14 cellular contexts compared by ENCODE assay signal in the genomic region with DNA sequence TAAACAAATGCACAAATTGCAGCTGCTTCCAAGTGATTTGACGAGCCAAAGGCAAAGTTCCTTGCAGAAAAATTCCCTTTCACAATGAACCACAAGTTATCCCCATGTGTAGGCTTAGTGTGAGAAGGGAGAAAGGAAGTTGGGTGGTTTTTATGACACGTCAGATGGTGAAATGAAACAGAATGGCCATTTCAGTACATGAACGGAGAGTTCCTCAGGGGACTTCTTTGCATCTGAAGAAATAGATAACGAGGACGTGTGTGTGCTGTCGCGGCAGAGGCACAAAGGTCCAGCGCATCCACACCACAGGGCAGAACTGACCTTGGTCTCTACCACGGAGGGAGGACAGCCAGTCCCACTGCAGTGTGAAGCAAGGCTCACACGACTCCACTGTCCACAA.
DNase-seq lines count a peak whose midpoint lies in the region; ATAC-seq and TF ChIP-seq lines count a peak whose summit lies in the region.
"Had no signal": no experiment of that assay in that cellular context is flagged by ENCODE, and none has a peak within 500 bp of the region (broad histone marks: within the 10 kb centered on the region; RNA-seq: fewer than 3 reads in every experiment).

No MANE protein-coding gene starts in this region.

- TF ChIP-seq POLR2A in sigmoid colon (IDR thresholded peaks at IDR 0.05), result no peak

- no peaks in the 10 kb centered on the region for H3K9me3 ChIP-seq in sigmoid colon

- WGBS in sigmoid colon, 2 donors, result 57 to 71% methylated on average over 10 of the region's 10 CpGs

- no peak for TF ChIP-seq CTCF in sigmoid colon (IDR thresholded peaks at IDR 0.05)

- intact Hi-C loops in sigmoid colon (cut with DNase I), result no loop called here

- no peak overlapping the region for H3K4me3 ChIP-seq in sigmoid colon

- no peak overlapping the region for H3K27ac ChIP-seq in sigmoid colon
- H3K27ac ChIP-seq: C4-2B had no signal

- no peaks in the 10 kb centered on the region for H3K36me3 ChIP-seq in sigmoid colon

- DNase-seq in sigmoid colon, result peak; percentile 12
- no peak for DNase-seq in NCI-H510A (lab: John Stamatoyannopoulos, UW)
- no peak for DNase-seq in NCI-H1436 treated with DMSO at 0.1 percent for 48 hours (lab: John Stamatoyannopoulos, UW)
- no peak for DNase-seq in activated CD8-positive, alpha-beta memory T cell treated with anti-CD3 and anti-CD28 coated beads for 24 hours
- DNase-seq: activated CD4-positive, alpha-beta T cell treated with anti-CD3 and anti-CD28 coated beads for 4 hours; aorta; DND-41; HCEC 1CT; NCI-H1694 treated with DMSO at 0.1 percent for 48 hours; NCI-H526 treated with DMSO at 0.1 percent for 48 hours had no signal

- no peaks in the 10 kb centered on the region for H3K4me1 ChIP-seq in sigmoid colon

- no peaks in the 10 kb centered on the region for H3K27me3 ChIP-seq in sigmoid colon

- no peak for TF ChIP-seq EP300 in sigmoid colon (IDR thresholded peaks at IDR 0.05)

- ATAC-seq in GM18873 (IDR thresholded peaks at IDR 0.05; ENCODE audit: low FRiP score, unreplicated experiment) (peak; percentile 74), GM21515 (IDR thresholded peaks at IDR 0.05; ENCODE audit: unreplicated experiment) (peak; percentile 49), HG03095 (IDR thresholded peaks at IDR 0.05; ENCODE audit: unreplicated experiment) (peak; percentile 49)
